In genomic region chr3:95002665-95003064, GRCh38 we compare ENCODE assay signal across 26 cellular contexts.
"Had no signal": no experiment of that assay in that cellular context is flagged by ENCODE, and none has a peak within 500 bp of the region (broad histone marks: within the 10 kb centered on the region; RNA-seq: fewer than 3 reads in every experiment).

No MANE protein-coding gene starts in this region.

- H3K79me2 ChIP-seq: hepatocyte had no signal

- H3K9me3 Mint-ChIP-seq: nephron had no signal

- H3K27ac ChIP-seq: esophagus muscularis mucosa, foreskin keratinocyte, gastroesophageal sphincter, heart left ventricle, hepatocyte, left lung, prostate gland, right atrium auricular region, stomach, thyroid gland, vagina had no signal

- H3K27me3 Mint-ChIP-seq: naive thymus-derived CD4-positive, alpha-beta T cell had no signal

- H3K4me2 ChIP-seq: hepatocyte had no signal

- H3K4me1 ChIP-seq: esophagus muscularis mucosa, foreskin keratinocyte, gastroesophageal sphincter, heart left ventricle, left lung, prostate gland, right atrium auricular region, stomach, thyroid gland, vagina had no signal

- H2AFZ ChIP-seq: hepatocyte had no signal

- H3K4me3 ChIP-seq: esophagus muscularis mucosa, gastroesophageal sphincter, heart left ventricle, hepatocyte, left lung, prostate gland, right atrium auricular region, stomach, thyroid gland, vagina had no signal

- H3K36me3 Mint-ChIP-seq: naive thymus-derived CD4-positive, alpha-beta T cell; stimulated activated effector memory CD8-positive, alpha-beta T cell treated with anti-CD3 and anti-CD28 coated beads, Interleukin-12 subunit alpha, Interleukin-12 subunit beta, amount 100 ng/mL, for 72 hours had no signal

- ATAC-seq: foreskin keratinocyte; gastroesophageal sphincter; heart left ventricle; left cardiac atrium; left lung; naive thymus-derived CD4-positive, alpha-beta T cell; sciatic nerve; stimulated activated effector memory CD8-positive, alpha-beta T cell treated with anti-CD3 and anti-CD28 coated beads, Interleukin-12 subunit alpha, Interleukin-12 subunit beta, amount 100 ng/mL, for 72 hours had no signal

- H3K4me3 Mint-ChIP-seq: naive thymus-derived CD4-positive, alpha-beta T cell; nephron; stimulated activated effector memory CD8-positive, alpha-beta T cell treated with anti-CD3 and anti-CD28 coated beads, Interleukin-12 subunit alpha, Interleukin-12 subunit beta, amount 100 ng/mL, for 72 hours had no signal

- H3K4me1 Mint-ChIP-seq: naive thymus-derived CD4-positive, alpha-beta T cell; nephron; stimulated activated effector memory CD8-positive, alpha-beta T cell treated with anti-CD3 and anti-CD28 coated beads, Interleukin-12 subunit alpha, Interleukin-12 subunit beta, amount 100 ng/mL, for 72 hours had no signal

- H3K27ac Mint-ChIP-seq: naive thymus-derived CD4-positive, alpha-beta T cell; nephron; stimulated activated effector memory CD8-positive, alpha-beta T cell treated with anti-CD3 and anti-CD28 coated beads, Interleukin-12 subunit alpha, Interleukin-12 subunit beta, amount 100 ng/mL, for 72 hours had no signal

- H3K36me3 ChIP-seq: esophagus muscularis mucosa, gastroesophageal sphincter, heart left ventricle, left lung, prostate gland, right atrium auricular region, stomach, thyroid gland, vagina had no signal

- DNase-seq: dermis blood vessel endothelial cell; effector memory CD4-positive, alpha-beta T cell; foreskin keratinocyte; heart left ventricle; left cardiac atrium; left lung; mammary epithelial cell; mesendoderm; midbrain; naive thymus-derived CD4-positive, alpha-beta T cell; nucleus accumbens; stimulated activated CD4-positive, alpha-beta T cell treated with anti-CD3 and anti-CD28 coated beads, Interleukin-2, amount 100 ng/mL, for 24 hours; stimulated activated CD4-positive, alpha-beta T cell treated with anti-CD3 and anti-CD28 coated beads, Interleukin-4, amount 100 ng/mL, for 24 hours; stimulated activated naive CD4-positive, alpha-beta T cell treated with Interleukin-2 at 50 U/mL for 16 hours; stomach; thyroid gland; trophoblast cell had no signal

- H3K27me3 ChIP-seq: esophagus muscularis mucosa, foreskin keratinocyte, gastroesophageal sphincter, heart left ventricle, hepatocyte, left lung, right atrium auricular region, stomach, thyroid gland, vagina had no signal
